Comparison of ENCODE assay signal across 8 cellular contexts in the genomic region with DNA sequence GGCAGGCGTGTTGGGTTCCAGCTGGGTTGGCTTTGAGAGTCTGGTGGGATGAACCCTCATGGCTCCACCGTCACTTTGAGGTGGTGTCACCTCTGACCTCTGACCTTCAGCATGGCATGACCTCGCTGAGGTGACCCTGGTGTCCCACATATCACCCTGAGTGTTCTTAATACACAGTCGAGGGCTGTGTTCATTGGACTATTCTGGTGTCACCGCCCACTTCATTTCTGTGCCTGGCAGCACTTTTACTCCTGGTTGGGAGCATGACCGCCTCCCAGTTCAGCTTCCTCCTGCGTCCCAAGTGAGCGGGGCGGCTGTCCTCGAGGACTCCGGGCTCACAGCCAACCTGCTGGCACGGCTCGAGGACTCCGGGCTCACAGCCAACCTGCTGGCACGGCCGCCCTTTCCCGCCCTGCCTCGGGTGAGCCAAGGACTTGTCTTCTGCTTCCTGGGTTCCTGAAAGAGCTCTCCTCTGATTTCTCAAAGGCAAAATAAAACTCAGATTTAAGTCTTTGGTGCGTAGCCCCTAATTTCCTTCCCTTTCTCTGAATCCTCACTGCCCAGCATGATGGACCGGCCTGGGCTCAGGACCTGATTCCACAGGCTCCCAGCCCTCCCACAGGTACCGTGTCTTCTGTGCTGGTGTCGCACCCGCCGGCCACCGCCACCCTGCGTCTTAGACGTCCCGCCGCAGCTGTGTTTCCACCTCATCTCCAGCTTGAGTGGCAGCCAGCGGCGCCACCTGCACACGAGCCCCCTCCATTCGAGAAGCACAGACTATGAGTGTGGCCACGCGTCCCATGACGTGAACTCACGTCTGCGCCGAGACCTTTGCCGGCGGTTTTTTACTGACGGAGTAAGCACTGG. TPM values are rescaled to one million over a fixed set of nuclear protein-coding genes. Genes with fewer than 3 reads are reported as not detected.
DNase-seq lines count a peak whose midpoint lies in the region; ATAC-seq, FAIRE-seq and TF ChIP-seq lines count a peak whose summit lies in the region.

No MANE protein-coding gene starts in this region.

- FAIRE-seq in D721Med (lab: Jason Lieb, UNC), result no peak

- ATAC-seq in activated CD4-positive, CD25-positive, alpha-beta regulatory T cell treated with anti-CD3 and anti-CD28 coated beads, Interleukin-2, amount 50 U/mL, for 24 hours, result no peak
- ATAC-seq in GM19455 (IDR thresholded peaks at IDR 0.05; ENCODE audit: unreplicated experiment), result no peak

- DNase-seq in activated CD4-positive, CD25-positive, alpha-beta regulatory T cell treated with anti-CD3 and anti-CD28 coated beads, Interleukin-2, amount 50 U/mL, for 72 hours, result peak; percentile 24
- DNase-seq in SHP77 (lab: John Stamatoyannopoulos, UW) (peak; percentile 98 to 99), fibroblast of gingiva (ENCODE audit: low read depth) (peak; percentile 78), occipital lobe (lab: John Stamatoyannopoulos, UW) (peak; percentile 71), D721Med (ENCODE audit: insufficient read length, low spot score) (no peak), NOMO-1 treated with DMSO at 0.1 percent for 48 hours (lab: John Stamatoyannopoulos, UW; ENCODE audit: unreplicated experiment) (no peak)

- no peak for TF ChIP-seq CTCF in D721Med (IDR thresholded peaks at IDR 0.05; ENCODE audit: insufficient read depth, missing control alignments)

RNA-seq across cellular contexts. Expression of a gene that starts 10.4 kb away (rescaled TPM):
- not detected for total RNA-seq in occipital lobe

RNA-seq across cellular contexts. Expression of a gene that starts 19.4 kb away (rescaled TPM):
- total RNA-seq in occipital lobe, result not detected

Comparison
In these comparisons a context has a peak if more than half of its experiments do, and no peak if none do; other contexts are left out.
1. DNase-seq: peak in activated CD4-positive, CD25-positive, alpha-beta regulatory T cell treated with anti-CD3 and anti-CD28 coated beads, Interleukin-2, amount 50 U/mL, for 72 hours (single experiment), SHP77 (2 of 2), fibroblast of gingiva (single experiment) and occipital lobe (single experiment); none in D721Med (single experiment) and NOMO-1 treated with DMSO at 0.1 percent for 48 hours (single experiment).